In genomic region chr1:221868894-221869293, GRCh38 we compare ENCODE assay signal across 12 cellular contexts.
DNase-seq lines count a peak whose midpoint lies in the region; ATAC-seq and TF ChIP-seq lines count a peak whose summit lies in the region.
"Had no signal": no experiment of that assay in that cellular context is flagged by ENCODE, and none has a peak within 500 bp of the region (broad histone marks: within the 10 kb centered on the region; RNA-seq: fewer than 3 reads in every experiment).

No MANE protein-coding gene starts in this region.

- CTCF ChIA-PET in activated CD8-positive, alpha-beta T cell treated with anti-CD3 and anti-CD28 coated beads for 36 hours (lab: Charles Lee) = interaction anchor here (0.9 kb wide), 1 partner anchor 140 kb away, joined by 3 read pairs; no protein-coding TSS in a partner anchor

- H3K4me1 Mint-ChIP-seq in activated T-helper 2 cell treated with anti-CD3 and anti-CD28 coated beads, Interferon-gamma antibody, Interleukin-2, Interleukin-4, amounts not matched to agents 10 μg/mL and 5 μg/mL and 100 μg/mL, durations not matched to agents 14 hours and 24 hours and 36 hours (ENCODE audit: low read depth) = no peaks in the 10 kb centered on the region
- H3K4me1 Mint-ChIP-seq in activated CD8-positive, alpha-beta T cell treated with anti-CD3 and anti-CD28 coated beads for 36 hours (ENCODE audit: low read depth) = no peaks in the 10 kb centered on the region

- POLR2A ChIA-PET in activated CD8-positive, alpha-beta T cell treated with anti-CD3 and anti-CD28 coated beads for 36 hours (lab: Charles Lee) = no interaction called here

- TF ChIP-seq POLR2A in suprapubic skin (IDR thresholded peaks at IDR 0.05) = no peak

- DNase-seq in GM03348 (ENCODE audit: low spot score) (peak; percentile 64), NCI-H526 treated with DMSO at 0.1 percent for 48 hours (lab: John Stamatoyannopoulos, UW) (peak; percentile 14), dedifferentiated amniotic fluid mesenchymal stem cell (ENCODE audit: extremely low spot score) (peak; percentile 71), renal cortical epithelial cell (ENCODE audit: low read depth) (peak; percentile 44), suprapubic skin (ENCODE audit: low spot score in 2 of 2) (no peak)
- no peak for DNase-seq in activated T-helper 2 cell treated with anti-CD3 and anti-CD28 coated beads, Interferon-gamma antibody, Interleukin-2, Interleukin-4, amounts not matched to agents 10 μg/mL and 5 μg/mL and 100 μg/mL, durations not matched to agents 14 hours and 24 hours and 36 hours (ENCODE audit: low spot score)
- DNase-seq in activated CD8-positive, alpha-beta T cell treated with anti-CD3 and anti-CD28 coated beads for 36 hours = no peak
- DNase-seq: activated CD8-positive, alpha-beta memory T cell treated with anti-CD3 and anti-CD28 coated beads for 24 hours; adrenal gland; naive thymus-derived CD8-positive, alpha-beta T cell; NCI-H1694 had no signal

- H3K9me3 Mint-ChIP-seq in activated T-helper 2 cell treated with anti-CD3 and anti-CD28 coated beads, Interferon-gamma antibody, Interleukin-2, Interleukin-4, amounts not matched to agents 10 μg/mL and 5 μg/mL and 100 μg/mL, durations not matched to agents 14 hours and 24 hours and 36 hours = peaks cover 3% of the 10 kb centered on the region
- no peaks in the 10 kb centered on the region for H3K9me3 Mint-ChIP-seq in activated CD8-positive, alpha-beta T cell treated with anti-CD3 and anti-CD28 coated beads for 36 hours
- H3K9me3 Mint-ChIP-seq: naive thymus-derived CD8-positive, alpha-beta T cell had no signal

- H3K27ac Mint-ChIP-seq in activated T-helper 2 cell treated with anti-CD3 and anti-CD28 coated beads, Interferon-gamma antibody, Interleukin-2, Interleukin-4, amounts not matched to agents 10 μg/mL and 5 μg/mL and 100 μg/mL, durations not matched to agents 14 hours and 24 hours and 36 hours = no peak overlapping the region
- H3K27ac Mint-ChIP-seq in activated CD8-positive, alpha-beta T cell treated with anti-CD3 and anti-CD28 coated beads for 36 hours = no peak overlapping the region
- H3K27ac Mint-ChIP-seq: naive thymus-derived CD8-positive, alpha-beta T cell had no signal

- H3K36me3 Mint-ChIP-seq in activated T-helper 2 cell treated with anti-CD3 and anti-CD28 coated beads, Interferon-gamma antibody, Interleukin-2, Interleukin-4, amounts not matched to agents 10 μg/mL and 5 μg/mL and 100 μg/mL, durations not matched to agents 14 hours and 24 hours and 36 hours (ENCODE audit: low read depth) = no peaks in the 10 kb centered on the region
- no peaks in the 10 kb centered on the region for H3K36me3 Mint-ChIP-seq in activated CD8-positive, alpha-beta T cell treated with anti-CD3 and anti-CD28 coated beads for 36 hours (ENCODE audit: low read depth)
- H3K36me3 Mint-ChIP-seq: naive thymus-derived CD8-positive, alpha-beta T cell had no signal

- no peak for ATAC-seq in GM21367 (IDR thresholded peaks at IDR 0.05; ENCODE audit: unreplicated experiment)
- no peak for ATAC-seq in activated CD8-positive, alpha-beta T cell treated with anti-CD3 and anti-CD28 coated beads for 36 hours
- ATAC-seq: naive thymus-derived CD8-positive, alpha-beta T cell had no signal

- H3K27me3 ChIP-seq in suprapubic skin = no peaks in the 10 kb centered on the region
- H3K27me3 ChIP-seq: adrenal gland had no signal

- no peak overlapping the region for H3K4me3 ChIP-seq in suprapubic skin
- H3K4me3 ChIP-seq: adrenal gland had no signal

- intact Hi-C loops in activated T-helper 2 cell treated with anti-CD3 and anti-CD28 coated beads, Interferon-gamma antibody, Interleukin-2, Interleukin-4, amounts not matched to agents 10 μg/mL and 5 μg/mL and 100 μg/mL, durations not matched to agents 14 hours and 24 hours and 36 hours (cut with micrococcal nuclease) = no loop called here
- intact Hi-C loops in activated CD8-positive, alpha-beta T cell treated with anti-CD3 and anti-CD28 coated beads for 36 hours (cut with micrococcal nuclease) = no loop called here

- H3K36me3 ChIP-seq in suprapubic skin = no peaks in the 10 kb centered on the region
- H3K36me3 ChIP-seq: adrenal gland had no signal

- no peak overlapping the region for H3K27ac ChIP-seq in suprapubic skin
- H3K27ac ChIP-seq: adrenal gland had no signal

- H3K4me1 ChIP-seq in suprapubic skin = peaks cover 9% of the 10 kb centered on the region
- H3K4me1 ChIP-seq: adrenal gland had no signal

- H3K27me3 Mint-ChIP-seq in activated T-helper 2 cell treated with anti-CD3 and anti-CD28 coated beads, Interferon-gamma antibody, Interleukin-2, Interleukin-4, amounts not matched to agents 10 μg/mL and 5 μg/mL and 100 μg/mL, durations not matched to agents 14 hours and 24 hours and 36 hours (ENCODE audit: low read depth) = peaks cover 19% of the 10 kb centered on the region
- no peaks in the 10 kb centered on the region for H3K27me3 Mint-ChIP-seq in activated CD8-positive, alpha-beta T cell treated with anti-CD3 and anti-CD28 coated beads for 36 hours

- TF ChIP-seq EP300 in suprapubic skin (IDR thresholded peaks at IDR 0.05) = no peak

- H3K4me3 Mint-ChIP-seq in activated T-helper 2 cell treated with anti-CD3 and anti-CD28 coated beads, Interferon-gamma antibody, Interleukin-2, Interleukin-4, amounts not matched to agents 10 μg/mL and 5 μg/mL and 100 μg/mL, durations not matched to agents 14 hours and 24 hours and 36 hours (ENCODE audit: low read depth) = no peak overlapping the region
- H3K4me3 Mint-ChIP-seq in activated CD8-positive, alpha-beta T cell treated with anti-CD3 and anti-CD28 coated beads for 36 hours = no peak overlapping the region
- H3K4me3 Mint-ChIP-seq: naive thymus-derived CD8-positive, alpha-beta T cell had no signal

- no peaks in the 10 kb centered on the region for H3K9me3 ChIP-seq in suprapubic skin
- H3K9me3 ChIP-seq: adrenal gland had no signal

- no peak for TF ChIP-seq CTCF in suprapubic skin (IDR thresholded peaks at IDR 0.05)
- TF ChIP-seq CTCF in activated CD8-positive, alpha-beta T cell treated with anti-CD3 and anti-CD28 coated beads for 36 hours (IDR thresholded peaks at IDR 0.05) = no peak

Comparison
In these comparisons a context has a peak if more than half of its experiments do, and no peak if none do; other contexts are left out.
1. DNase-seq: peak in GM03348 (single experiment), NCI-H526 treated with DMSO at 0.1 percent for 48 hours (single experiment), dedifferentiated amniotic fluid mesenchymal stem cell (single experiment) and renal cortical epithelial cell (single experiment); none in activated T-helper 2 cell treated with anti-CD3 and anti-CD28 coated beads, Interferon-gamma antibody, Interleukin-2, Interleukin-4, amounts not matched to agents 10 μg/mL and 5 μg/mL and 100 μg/mL, durations not matched to agents 14 hours and 24 hours and 36 hours (single experiment), suprapubic skin (0 of 2) and activated CD8-positive, alpha-beta T cell treated with anti-CD3 and anti-CD28 coated beads for 36 hours (single experiment).